ENCODE assay signal across 8 cellular contexts in genomic region chr2:112480540-112481049, GRCh38. TPM values are rescaled to one million over a fixed set of nuclear protein-coding genes. Genes with fewer than 3 reads are reported as not detected.
DNase-seq lines count a peak whose midpoint lies in the region; ATAC-seq and TF ChIP-seq lines count a peak whose summit lies in the region.

No MANE protein-coding gene starts in this region.

- no peak overlapping the region for H2BK5ac ChIP-seq in mesendoderm (ENCODE audit: low read length)

- no peak overlapping the region for H3K18ac ChIP-seq in mesendoderm (ENCODE audit: low read length)

- CTCF ChIA-PET in GM10248 (lab: Yijun Ruan, JAX), result interaction anchor here (0.9 to 2.7 kb wide), 18 partner anchors 9 to 433 kb away, joined by 3 to 16 read pairs (median 4); partner anchors contain the start of gene CHCHD5

- peak overlapping the region; percentile 80 for H3K56ac ChIP-seq in mesendoderm (ENCODE audit: low read length)

- WGBS in mesendoderm (ENCODE audit: extremely low coverage, insufficient coverage, low lambda C conversion rate), result no CpG with 5 or more reads among the region's 20 CpGs

- no peak overlapping the region for H2BK15ac ChIP-seq in mesendoderm (replicated peaks; ENCODE audit: low read depth)

- no peak overlapping the region for H4K8ac ChIP-seq in mesendoderm (ENCODE audit: low read depth, low read length)

- H3K79me2 ChIP-seq in mesendoderm (ENCODE audit: control insufficient read depth, insufficient read depth, low read length), result peaks cover 14% of the 10 kb centered on the region

- H3K36me3 ChIP-seq in mesendoderm (ENCODE audit: control insufficient read depth, insufficient read depth, low read length), result no peaks in the 10 kb centered on the region

- ATAC-seq in HG02610 (IDR thresholded peaks at IDR 0.05; ENCODE audit: unreplicated experiment), result no peak
- no peak for ATAC-seq in activated CD4-positive, CD25-positive, alpha-beta regulatory T cell treated with anti-CD3 and anti-CD28 coated beads, Interleukin-2, amount 50 U/mL, for 24 hours

- POLR2A ChIA-PET in GM10248 (lab: Yijun Ruan, JAX), result no interaction called here

- no peak overlapping the region for H3K27ac Mint-ChIP-seq in type B pancreatic cell

- no peak overlapping the region for H3K23ac ChIP-seq in mesendoderm (ENCODE audit: low read length)

- no peak overlapping the region for H3K27ac ChIP-seq in mesendoderm (ENCODE audit: low read depth, low read length)

- H3K9me3 Mint-ChIP-seq in type B pancreatic cell, result no peaks in the 10 kb centered on the region

- H3K4me3 Mint-ChIP-seq in type B pancreatic cell, result peak overlapping the region; percentile 99

- peaks cover 8% of the 10 kb centered on the region for H3K79me1 ChIP-seq in mesendoderm (ENCODE audit: low read length)

- TF ChIP-seq CTCF in GM10248 (IDR thresholded peaks at IDR 0.05; ENCODE audit: control extremely low read depth, extremely low read depth, low read depth, missing control alignments) (peak; percentile 22), astrocyte of the cerebellum (IDR thresholded peaks at IDR 0.05; ENCODE audit: low read depth, low read length, missing control alignments) (no peak), type B pancreatic cell (conservative IDR thresholded peaks at IDR 0.05) (no peak)

- H2AK5ac ChIP-seq in mesendoderm (ENCODE audit: low read length), result no peak overlapping the region

- DNase-seq in GM10248 (ENCODE audit: extremely low spot score) (peak; percentile 62), NCI-H526 treated with DMSO at 0.1 percent for 48 hours (lab: John Stamatoyannopoulos, UW) (peak; percentile 9), astrocyte of the cerebellum (ENCODE audit: low read depth) (no peak), mesendoderm (peak; percentile 25), type B pancreatic cell (ENCODE audit: extremely low spot score, unreplicated experiment) (no peak), NCI-H774 (lab: John Stamatoyannopoulos, UW) (no peak)

- H3K4me1 ChIP-seq in mesendoderm (ENCODE audit: control insufficient read depth, low read depth, low read length), result no peaks in the 10 kb centered on the region

- H2BK120ac ChIP-seq in mesendoderm (ENCODE audit: low read depth, low read length), result no peak overlapping the region

- no peak overlapping the region for H3K4ac ChIP-seq in mesendoderm (ENCODE audit: low read depth, low read length)

- H3K4me3 ChIP-seq in astrocyte of the cerebellum (ENCODE audit: low read depth, low read length) (peak overlapping the region; percentile 81), mesendoderm (ENCODE audit: low read length) (no peak overlapping the region)

- H3K36me3 Mint-ChIP-seq in type B pancreatic cell, result peaks cover 11% of the 10 kb centered on the region

- H3K27me3 Mint-ChIP-seq in type B pancreatic cell, result no peaks in the 10 kb centered on the region

- H3K4me2 ChIP-seq in mesendoderm (ENCODE audit: low read length), result peak overlapping the region; percentile 47

- peaks cover 14% of the 10 kb centered on the region for H3K4me1 Mint-ChIP-seq in type B pancreatic cell (ENCODE audit: unreplicated experiment)

- no peaks in the 10 kb centered on the region for H3K27me3 ChIP-seq in mesendoderm (ENCODE audit: insufficient read depth, low read length, poor library complexity)

- in situ Hi-C loops in astrocyte of the cerebellum (cut with HindIII; ENCODE audit: low sequenced_read_pairs), result no loop called here

- no peak overlapping the region for H4K5ac ChIP-seq in mesendoderm (ENCODE audit: low read length)

- peak overlapping the region; percentile 43 for H3K9ac ChIP-seq in mesendoderm (ENCODE audit: low read length)

RNA-seq across cellular contexts. Expression of gene TTL, which starts 1.4 kb away (rescaled TPM):
- 28.1 TPM for polyA plus RNA-seq in mesendoderm (2013, experiment 1 of 2)
- 28.8 TPM for polyA plus RNA-seq in mesendoderm (2013, experiment 2 of 2)
- total RNA-seq in type B pancreatic cell (ENCODE audit: low replicate concordance), result 17.4 and 58.6 TPM in 2 replicates

RNA-seq across cellular contexts. Expression of gene RGPD8, which starts 47.1 kb away (rescaled TPM):
- 7.6 TPM for polyA plus RNA-seq in mesendoderm (2013, experiment 1 of 2)
- polyA plus RNA-seq in mesendoderm (2013, experiment 2 of 2), result 7.3 TPM
- total RNA-seq in type B pancreatic cell (ENCODE audit: low replicate concordance), result 5.5 and 10.7 TPM in 2 replicates

Comparison
In these comparisons a context has a peak if more than half of its experiments do, and no peak if none do; other contexts are left out.
1. DNase-seq: peak in GM10248 (single experiment), NCI-H526 treated with DMSO at 0.1 percent for 48 hours (single experiment) and mesendoderm (single experiment); none in astrocyte of the cerebellum (single experiment), type B pancreatic cell (single experiment) and NCI-H774 (single experiment).